In the genomic region with DNA sequence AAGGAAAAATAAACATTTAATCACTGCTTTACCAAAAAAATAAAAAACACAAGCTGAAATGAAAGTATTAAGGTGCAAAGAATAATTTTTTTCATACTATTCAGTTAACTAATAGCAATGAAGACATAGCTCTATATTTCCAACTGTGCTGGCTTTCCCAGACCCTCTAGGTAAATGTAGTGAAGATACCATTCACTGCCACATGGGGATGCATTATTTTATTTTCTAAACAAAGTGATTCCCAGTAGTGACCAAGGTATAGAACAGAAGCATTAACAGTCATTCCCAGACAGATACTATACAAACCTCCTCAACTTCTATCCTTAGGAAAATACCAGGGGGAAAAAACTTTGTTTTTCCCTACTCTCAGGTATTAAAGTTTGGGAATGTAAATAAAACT, we compare ENCODE assay signal across 23 cellular contexts. TPM values are rescaled to one million over a fixed set of nuclear protein-coding genes. Genes with fewer than 3 reads are reported as not detected.
DNase-seq lines count a peak whose midpoint lies in the region; ATAC-seq and TF ChIP-seq lines count a peak whose summit lies in the region.
"Had no signal": no experiment of that assay in that cellular context is flagged by ENCODE, and none has a peak within 500 bp of the region (broad histone marks: within the 10 kb centered on the region; RNA-seq: fewer than 3 reads in every experiment).

No MANE protein-coding gene starts in this region.

- H3K27ac ChIP-seq in cardiac muscle cell: no peak overlapping the region
- no peak overlapping the region for H3K27ac ChIP-seq in Panc1 (ENCODE audit: low read length)
- H3K27ac ChIP-seq in aorta (ENCODE audit: low read depth in 1 of 2, low read length in 2 of 2): no peak overlapping the region
- H3K27ac ChIP-seq: hepatocyte, upper lobe of right lung had no signal

- no peaks in the 10 kb centered on the region for H3K27me3 ChIP-seq in cardiac muscle cell
- H3K27me3 ChIP-seq in Panc1 (ENCODE audit: control insufficient read depth, insufficient read depth, low read length): no peaks in the 10 kb centered on the region
- H3K27me3 ChIP-seq in aorta (ENCODE audit: control insufficient read depth in 1 of 2, insufficient read depth in 2 of 2, low read length in 1 of 2): no peaks in the 10 kb centered on the region
- H3K27me3 ChIP-seq: hepatocyte, upper lobe of right lung had no signal

- peaks cover 33% of the 10 kb centered on the region for H3K4me1 ChIP-seq in cardiac muscle cell (ENCODE audit: low read depth)
- H3K4me1 ChIP-seq in Panc1 (ENCODE audit: control insufficient read depth, insufficient read depth, low read length): no peaks in the 10 kb centered on the region; the same call in 1 of the 2 replicates
- no peaks in the 10 kb centered on the region for H3K4me1 ChIP-seq in aorta (ENCODE audit: control insufficient read depth in 1 of 2, insufficient read depth in 2 of 2, low read length in 2 of 2)

- H3K4me1 Mint-ChIP-seq in endothelial cell (ENCODE audit: unreplicated experiment): peaks cover 39% of the 10 kb centered on the region
- H3K4me1 Mint-ChIP-seq in activated naive CD4-positive, alpha-beta T cell treated with anti-CD3 and anti-CD28 coated beads, Interleukin-2, amount 10 ng/mL, durations not matched to agents 7 days and 5 days: peaks cover 45% of the 10 kb centered on the region

- ATAC-seq in Right ventricle myocardium inferior: no peak
- peak; percentile 68; the same call in 1 of the 2 replicates for ATAC-seq in Panc1
- ATAC-seq in aorta (ENCODE audit: low FRiP score): no peak
- no peak for ATAC-seq in GM19324 (IDR thresholded peaks at IDR 0.05; ENCODE audit: low FRiP score, unreplicated experiment)
- ATAC-seq: CD8-positive, alpha-beta T cell; natural killer cell treated with Interleukin-12 subunit alpha and Interleukin-12 subunit beta and Interleukin-15 and Interleukin-18, amount 100 ng/mL, for 72 hours; stimulated activated naive CD8-positive, alpha-beta T cell treated with anti-CD3 and anti-CD28 coated beads, Interleukin-15, Interleukin-2, amounts not matched to agents 100 U/mL and 50 U/mL, for 24 hours; upper lobe of right lung had no signal

- H3K4me3 ChIP-seq in cardiac muscle cell (no peak overlapping the region), Panc1 (ENCODE audit: low read depth in 2 of 2, low read length in 2 of 2) (no peak overlapping the region), aorta (ENCODE audit: low read length in 2 of 2) (no peak overlapping the region)
- H3K4me3 ChIP-seq: hepatocyte, upper lobe of right lung had no signal

- H3K36me3 ChIP-seq in cardiac muscle cell (peaks cover 28% of the 10 kb centered on the region), Panc1 (ENCODE audit: control insufficient read depth, insufficient read depth, low read length) (peaks cover 19% of the 10 kb centered on the region), aorta (ENCODE audit: control insufficient read depth in 1 of 2, insufficient read depth in 2 of 2, low read length in 1 of 2) (no peaks in the 10 kb centered on the region)

- in situ Hi-C loops in Panc1 (cut with HindIII; ENCODE audit: low pct_unique_long_range_greater_than_20kb, low sequenced_read_pairs): no loop called here

- no peaks in the 10 kb centered on the region for H3K9me3 ChIP-seq in cardiac muscle cell (ENCODE audit: low read depth)
- no peaks in the 10 kb centered on the region for H3K9me3 ChIP-seq in Panc1 (ENCODE audit: control insufficient read depth, insufficient read depth, low read depth, low read length)
- no peaks in the 10 kb centered on the region for H3K9me3 ChIP-seq in aorta (ENCODE audit: control insufficient read depth, low read length)
- H3K9me3 ChIP-seq: upper lobe of right lung had no signal

- H3K9me3 Mint-ChIP-seq in endothelial cell (ENCODE audit: unreplicated experiment): no peaks in the 10 kb centered on the region
- no peaks in the 10 kb centered on the region for H3K9me3 Mint-ChIP-seq in activated naive CD4-positive, alpha-beta T cell treated with anti-CD3 and anti-CD28 coated beads, Interleukin-2, amount 10 ng/mL, durations not matched to agents 7 days and 5 days
- H3K9me3 Mint-ChIP-seq: activated naive CD8-positive, alpha-beta T cell treated with anti-CD3 and anti-CD28 coated beads, Interleukin-2, amount 10 ng/mL, durations not matched to agents 7 days and 5 days; CD8-positive, alpha-beta T cell; memory B cell; natural killer cell treated with Interleukin-12 subunit alpha and Interleukin-12 subunit beta and Interleukin-15 and Interleukin-18, amount 100 ng/mL, for 72 hours had no signal

- intact Hi-C loops in Right ventricle myocardium inferior (cut with DNase I) (no loop called here), Panc1 (cut with micrococcal nuclease; ENCODE audit: unreplicated experiment) (no loop called here), aorta (cut with DNase I) (no loop called here)

- BruUV-seq in Panc1 (replicated peaks; lab: Mats Ljungman, UMichigan): no TSS peak

- H3K36me3 Mint-ChIP-seq in endothelial cell (ENCODE audit: low read depth, unreplicated experiment): peaks cover 15% of the 10 kb centered on the region
- H3K36me3 Mint-ChIP-seq in activated naive CD4-positive, alpha-beta T cell treated with anti-CD3 and anti-CD28 coated beads, Interleukin-2, amount 10 ng/mL, durations not matched to agents 7 days and 5 days: peaks cover 37% of the 10 kb centered on the region

- H3K27me3 Mint-ChIP-seq in endothelial cell (ENCODE audit: unreplicated experiment): peaks cover 1% of the 10 kb centered on the region
- no peaks in the 10 kb centered on the region for H3K27me3 Mint-ChIP-seq in activated naive CD4-positive, alpha-beta T cell treated with anti-CD3 and anti-CD28 coated beads, Interleukin-2, amount 10 ng/mL, durations not matched to agents 7 days and 5 days
- H3K27me3 Mint-ChIP-seq: activated naive CD8-positive, alpha-beta T cell treated with anti-CD3 and anti-CD28 coated beads, Interleukin-2, amount 10 ng/mL, durations not matched to agents 7 days and 5 days; memory B cell; natural killer cell treated with Interleukin-12 subunit alpha and Interleukin-12 subunit beta and Interleukin-15 and Interleukin-18, amount 100 ng/mL, for 72 hours had no signal

- H3K4me3 Mint-ChIP-seq in endothelial cell (ENCODE audit: unreplicated experiment): no peak overlapping the region
- H3K4me3 Mint-ChIP-seq in activated naive CD4-positive, alpha-beta T cell treated with anti-CD3 and anti-CD28 coated beads, Interleukin-2, amount 10 ng/mL, durations not matched to agents 7 days and 5 days: no peak overlapping the region
- H3K4me3 Mint-ChIP-seq: activated naive CD8-positive, alpha-beta T cell treated with anti-CD3 and anti-CD28 coated beads, Interleukin-2, amount 10 ng/mL, durations not matched to agents 7 days and 5 days; CD8-positive, alpha-beta T cell; memory B cell; natural killer cell treated with Interleukin-12 subunit alpha and Interleukin-12 subunit beta and Interleukin-15 and Interleukin-18, amount 100 ng/mL, for 72 hours had no signal

- POLR2A ChIA-PET in Panc1 (lab: Charles Lee): no interaction called here

- DNase-seq in cardiac muscle cell (ENCODE audit: low read depth in 1 of 2, low spot score in 1 of 2) (no peak), Right ventricle myocardium inferior (ENCODE audit: missing footprints) (no peak), Panc1 (ENCODE audit: low read depth, low spot score) (no peak), endothelial cell (ENCODE audit: low spot score) (no peak), aorta (no peak), NCI-H748 treated with DMSO at 0.1 percent for 48 hours (lab: John Stamatoyannopoulos, UW) (no peak)
- no peak for DNase-seq in activated naive CD4-positive, alpha-beta T cell treated with anti-CD3 and anti-CD28 coated beads, Interleukin-2, amount 10 ng/mL, durations not matched to agents 7 days and 5 days
- DNase-seq: ACHN; activated naive CD8-positive, alpha-beta T cell treated with anti-CD3 and anti-CD28 coated beads, Interleukin-2, amount 10 ng/mL, durations not matched to agents 7 days and 5 days; activated T-cell treated with anti-CD3 and anti-CD28 coated beads, Interleukin-2, amount 50 U/mL, for 48 hours; CD8-positive, alpha-beta T cell; central memory CD4-positive, alpha-beta T cell; effector CD4-positive, alpha-beta T cell; islet precursor cell; NCI-H2029; NCI-H524; stimulated activated naive CD8-positive, alpha-beta T cell treated with anti-CD3 and anti-CD28 coated beads, Interleukin-15, Interleukin-2, amounts not matched to agents 100 U/mL and 50 U/mL, for 24 hours; upper lobe of right lung had no signal

- CTCF ChIA-PET in Panc1 (lab: Charles Lee): no interaction called here
- CTCF ChIA-PET in activated naive CD4-positive, alpha-beta T cell treated with anti-CD3 and anti-CD28 coated beads, Interleukin-2, amount 10 ng/mL, durations not matched to agents 7 days and 5 days (lab: Charles Lee): no interaction called here

- H3K27ac Mint-ChIP-seq in endothelial cell (ENCODE audit: unreplicated experiment): peak overlapping the region; percentile 78
- no peak overlapping the region for H3K27ac Mint-ChIP-seq in activated naive CD4-positive, alpha-beta T cell treated with anti-CD3 and anti-CD28 coated beads, Interleukin-2, amount 10 ng/mL, durations not matched to agents 7 days and 5 days
- H3K27ac Mint-ChIP-seq: activated naive CD8-positive, alpha-beta T cell treated with anti-CD3 and anti-CD28 coated beads, Interleukin-2, amount 10 ng/mL, durations not matched to agents 7 days and 5 days; CD8-positive, alpha-beta T cell; memory B cell; natural killer cell treated with Interleukin-12 subunit alpha and Interleukin-12 subunit beta and Interleukin-15 and Interleukin-18, amount 100 ng/mL, for 72 hours had no signal

- peak; percentile 4 for TF ChIP-seq CTCF in cardiac muscle cell (IDR thresholded peaks at IDR 0.05; ENCODE audit: low read depth, low read length)
- TF ChIP-seq CTCF in Panc1 (IDR thresholded peaks at IDR 0.05): peak; percentile 30; the same call in 1 of the 2 replicates
- TF ChIP-seq CTCF in endothelial cell (IDR thresholded peaks at IDR 0.05; ENCODE audit: unreplicated experiment): no peak

RNA-seq across cellular contexts. Expression of gene ANTXR2, which starts 39.4 kb away (rescaled TPM):
- total RNA-seq in cardiac muscle cell (66.7 and 70.6 TPM in 2 replicates), Right ventricle myocardium inferior (48.1 TPM), Panc1 (2021; ENCODE audit: unreplicated experiment) (27.8 TPM), endothelial cell (ENCODE audit: unreplicated experiment) (176 TPM), aorta (10 to 100 TPM; 82.6 to 88.0 TPM)
- polyA plus RNA-seq in cardiac muscle cell (79.6 and 101 TPM in 2 replicates), aorta (10 to 100 TPM; 16.0 to 18.8 TPM)
- polyA plus RNA-seq in Panc1 (2012; ENCODE audit: insufficient read length): 14.8 TPM
- total RNA-seq: OCI-LY7 had no signal
